8 cellular contexts compared by ENCODE assay signal in the genomic region with DNA sequence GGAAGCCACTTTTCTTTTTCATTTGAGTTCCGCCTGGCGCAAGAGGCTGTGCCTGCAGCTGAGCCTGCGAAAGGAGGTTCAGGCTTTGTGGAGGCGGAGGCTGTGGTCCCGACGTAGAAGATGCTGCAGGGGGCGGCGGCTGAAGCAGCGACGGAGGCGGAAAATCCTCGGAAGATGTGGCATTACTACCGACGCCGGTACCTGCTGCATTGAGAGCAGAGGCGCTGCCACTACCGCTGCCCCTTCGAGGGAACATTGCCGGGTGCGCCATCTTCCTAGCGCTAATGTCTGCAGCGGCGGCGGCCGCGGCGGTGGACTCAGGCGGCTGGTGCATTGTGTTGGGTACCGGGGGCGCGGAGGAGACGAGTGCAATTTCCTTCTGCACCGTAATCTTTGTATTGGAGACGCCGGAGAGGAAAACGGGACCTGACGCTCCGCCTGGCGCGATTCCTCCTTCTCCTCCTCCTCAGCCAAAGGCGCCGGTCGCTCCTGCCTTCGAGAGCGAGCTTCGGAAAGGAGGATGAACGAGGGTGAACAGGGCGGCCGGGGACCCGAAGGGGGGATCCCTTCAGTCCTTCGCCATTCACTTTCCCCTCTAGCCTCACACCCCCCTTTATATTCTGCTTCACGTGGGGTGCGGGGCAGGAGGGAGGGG. TPM values are rescaled to one million over a fixed set of nuclear protein-coding genes. Genes with fewer than 3 reads are reported as not detected.
DNase-seq lines count a peak whose midpoint lies in the region; ATAC-seq, FAIRE-seq and TF ChIP-seq lines count a peak whose summit lies in the region.

A gene (minus strand): TSS at position 590 of the 655 bp plus-strand sequence. CDS start 256 bp downstream, at position 334.

- H3K4me3 Mint-ChIP-seq in activated B cell treated with CpG ODN at 0.5 μM for 24 hours, result peak within 1 kb of the TSS; percentile 95

- H3K4me1 ChIP-seq in DOHH2 (ENCODE audit: control insufficient read depth, low read length) (peaks cover 54% of the 10 kb centered on the region), skeletal muscle satellite cell (ENCODE audit: control insufficient read depth, insufficient read depth, low read length) (peaks cover 36% of the 10 kb centered on the region)

- peaks cover 41% of the 10 kb centered on the region for H3K79me2 ChIP-seq in DOHH2 (ENCODE audit: control insufficient read depth, low read length)

- H3K27ac ChIP-seq in DOHH2 (ENCODE audit: low read depth, low read length) (peak within 1 kb of the TSS; percentile 59), KOPT-K1 (ENCODE audit: low read depth, low read length, poor library complexity, severe bottlenecking) (peak within 1 kb of the TSS; percentile 81)

- DNase-seq in activated B cell treated with CpG ODN at 0.5 μM for 24 hours (peak; percentile 46), bronchial epithelial cell (ENCODE audit: low read depth) (peak; percentile 12), iPS-NIHi11 (ENCODE audit: low spot score) (peak; percentile 35), GOT3 (lab: John Stamatoyannopoulos, UW) (no peak)

- CTCF ChIA-PET in activated B cell treated with CpG ODN at 0.5 μM for 24 hours (lab: Charles Lee), result no interaction called here

- H3F3A ChIP-seq in DOHH2 (ENCODE audit: control insufficient read depth, insufficient read depth), result no peaks in the 10 kb centered on the region

- H3K36me3 ChIP-seq in DOHH2 (ENCODE audit: control insufficient read depth, low read length), result peaks cover 26% of the 10 kb centered on the region
- H3K36me3 ChIP-seq in KOPT-K1 (ENCODE audit: insufficient read depth, low read length), result peaks cover 16% of the 10 kb centered on the region
- H3K36me3 ChIP-seq in bronchial epithelial cell (ENCODE audit: control insufficient read depth, insufficient read depth, low read length), result no peaks in the 10 kb centered on the region
- peaks cover 27% of the 10 kb centered on the region for H3K36me3 ChIP-seq in skeletal muscle satellite cell (ENCODE audit: insufficient read depth, low read length)

- no peaks in the 10 kb centered on the region for H3K9me3 Mint-ChIP-seq in activated B cell treated with CpG ODN at 0.5 μM for 24 hours

- H3K4me2 ChIP-seq in DOHH2 (ENCODE audit: low read length) (peak within 1 kb of the TSS; percentile 81), skeletal muscle satellite cell (ENCODE audit: low read length) (peak within 1 kb of the TSS; percentile 95)

- peak within 1 kb of the TSS; percentile 73 for H3K4me3 ChIP-seq in DOHH2 (ENCODE audit: low read length)
- peak within 1 kb of the TSS; percentile 89 for H3K4me3 ChIP-seq in bronchial epithelial cell (ENCODE audit: low read depth, low read length)
- H3K4me3 ChIP-seq in skeletal muscle satellite cell (ENCODE audit: low read length), result peak within 1 kb of the TSS; percentile 97

- no peak for FAIRE-seq in bronchial epithelial cell (lab: Jason Lieb, UNC)

- peak within 1 kb of the TSS; percentile 96 for H3K9ac ChIP-seq in skeletal muscle satellite cell (ENCODE audit: low read depth, low read length)

- TF ChIP-seq CTCF in DOHH2 (IDR thresholded peaks at IDR 0.05; ENCODE audit: low read depth, low read length, poor library complexity, severe bottlenecking) (peak; percentile 17), activated B cell treated with CpG ODN at 0.5 μM for 24 hours (IDR thresholded peaks at IDR 0.05) (no peak), bronchial epithelial cell (IDR thresholded peaks at IDR 0.05; ENCODE audit: insufficient read depth, low read length, severe bottlenecking) (no peak)

- no peaks in the 10 kb centered on the region for H3K27me3 ChIP-seq in DOHH2 (ENCODE audit: control insufficient read depth, low read length)
- H3K27me3 ChIP-seq in bronchial epithelial cell (ENCODE audit: control insufficient read depth, insufficient read depth, low read length), result no peaks in the 10 kb centered on the region
- H3K27me3 ChIP-seq in skeletal muscle satellite cell (ENCODE audit: control insufficient read depth, insufficient read depth, low read length), result no peaks in the 10 kb centered on the region

- no peaks in the 10 kb centered on the region for H3K9me3 ChIP-seq in DOHH2 (ENCODE audit: control insufficient read depth, insufficient read depth, low read length)
- H3K9me3 ChIP-seq in KOPT-K1 (ENCODE audit: insufficient read depth, low read length, poor library complexity, severe bottlenecking), result no peaks in the 10 kb centered on the region
- H3K9me3 ChIP-seq in skeletal muscle satellite cell (replicated peaks; ENCODE audit: low read length), result no peaks in the 10 kb centered on the region

- H3K27me3 Mint-ChIP-seq in activated B cell treated with CpG ODN at 0.5 μM for 24 hours, result peaks cover 3% of the 10 kb centered on the region

- no peaks in the 10 kb centered on the region for H3K9me2 ChIP-seq in DOHH2 (replicated peaks; ENCODE audit: control insufficient read depth, low read length)

- intact Hi-C loops in activated B cell treated with CpG ODN at 0.5 μM for 24 hours (cut with micrococcal nuclease), result loop anchor here (2.0 to 10.0 kb wide), 11 partner anchors 317 to 1979 kb away; a partner anchor contains a TSS

- peak within 1 kb of the TSS; percentile 90 for H3K27ac Mint-ChIP-seq in activated B cell treated with CpG ODN at 0.5 μM for 24 hours

- POLR2A ChIA-PET in activated B cell treated with CpG ODN at 0.5 μM for 24 hours (lab: Charles Lee), result interaction anchor here (1.1 kb wide), 1 partner anchor 342 kb away, joined by 4 read pairs; no protein-coding TSS in a partner anchor

- ATAC-seq in activated B cell treated with CpG ODN at 0.5 μM for 24 hours (ENCODE audit: low read depth) (no peak), HG03521 (IDR thresholded peaks at IDR 0.05; ENCODE audit: unreplicated experiment) (no peak)

- H3K36me3 Mint-ChIP-seq in activated B cell treated with CpG ODN at 0.5 μM for 24 hours (ENCODE audit: low read depth), result peaks cover 2% of the 10 kb centered on the region

- H4K20me1 ChIP-seq in DOHH2 (ENCODE audit: control insufficient read depth, insufficient read depth, low read depth, low read length), result no peaks in the 10 kb centered on the region

- peaks cover 27% of the 10 kb centered on the region for H3K4me1 Mint-ChIP-seq in activated B cell treated with CpG ODN at 0.5 μM for 24 hours

RNA-seq across cellular contexts. Expression of the gene that starts here (rescaled TPM):
- 10.6 and 18.6 TPM in 2 replicates for total RNA-seq in activated B cell treated with CpG ODN at 0.5 μM for 24 hours
- 67.3 and 70.8 TPM in 2 replicates for total RNA-seq in bronchial epithelial cell
- total RNA-seq in skeletal muscle satellite cell (2012; rRNA removed), result 34.5 and 37.1 TPM in 2 replicates
